In genomic region chr3:50515565-50516047, GRCh38 we compare ENCODE assay signal across 10 cellular contexts. TPM values are rescaled to one million over a fixed set of nuclear protein-coding genes. Genes with fewer than 3 reads are reported as not detected.
DNase-seq lines count a peak whose midpoint lies in the region; ATAC-seq, FAIRE-seq and TF ChIP-seq lines count a peak whose summit lies in the region.
"Had no signal": no experiment of that assay in that cellular context is flagged by ENCODE, and none has a peak within 500 bp of the region (broad histone marks: within the 10 kb centered on the region; RNA-seq: fewer than 3 reads in every experiment).

No MANE protein-coding gene starts in this region.

- TF ChIP-seq CTCF in kidney (IDR thresholded peaks at IDR 0.05; ENCODE audit: borderline replicate concordance, extremely low read depth, insufficient read depth) (no peak), suprapubic skin (IDR thresholded peaks at IDR 0.05) (no peak)

- H3K9ac ChIP-seq in kidney (ENCODE audit: low read length in 2 of 2): no peak overlapping the region

- H3K4me1 ChIP-seq in kidney (ENCODE audit: control insufficient read depth in 1 of 2, insufficient read depth in 1 of 2, low read depth in 1 of 2, low read length in 2 of 2) (peaks cover 0 to 5% of the 10 kb centered on the region in 2 donors), suprapubic skin (peaks cover 14% of the 10 kb centered on the region)

- peaks cover 6% of the 10 kb centered on the region for H3K4me1 Mint-ChIP-seq in activated naive CD8-positive, alpha-beta T cell treated with anti-CD3 and anti-CD28 coated beads, Interleukin-2, amount 50 U/mL, for 24 hours

- H3K9me3 ChIP-seq in kidney (ENCODE audit: control insufficient read depth in 1 of 2, low read length in 2 of 2) (no peaks in the 10 kb centered on the region), suprapubic skin (no peaks in the 10 kb centered on the region)

- no peak overlapping the region for H3K4me3 ChIP-seq in kidney (ENCODE audit: low read length in 2 of 2)
- peak overlapping the region; percentile 2 for H3K4me3 ChIP-seq in suprapubic skin

- H3K27ac Mint-ChIP-seq in activated naive CD8-positive, alpha-beta T cell treated with anti-CD3 and anti-CD28 coated beads, Interleukin-2, amount 50 U/mL, for 24 hours: no peak overlapping the region

- H3K27ac ChIP-seq in kidney (ENCODE audit: low read depth in 2 of 2, low read length in 2 of 2) (no peak overlapping the region), suprapubic skin (no peak overlapping the region)
- H3K27ac ChIP-seq: 22Rv1 had no signal

- peak; percentile 15 for ATAC-seq in activated naive CD8-positive, alpha-beta T cell treated with anti-CD3 and anti-CD28 coated beads, Interleukin-2, amount 50 U/mL, for 24 hours

- no peak overlapping the region for H3K4me3 Mint-ChIP-seq in activated naive CD8-positive, alpha-beta T cell treated with anti-CD3 and anti-CD28 coated beads, Interleukin-2, amount 50 U/mL, for 24 hours

- H3K36me3 ChIP-seq in kidney (ENCODE audit: control insufficient read depth in 1 of 2, insufficient read depth in 2 of 2, low read length in 2 of 2) (no peaks in the 10 kb centered on the region), suprapubic skin (no peaks in the 10 kb centered on the region)

- FAIRE-seq in kidney (lab: Jason Lieb, UNC): no peak

- H3K36me3 Mint-ChIP-seq in activated naive CD8-positive, alpha-beta T cell treated with anti-CD3 and anti-CD28 coated beads, Interleukin-2, amount 50 U/mL, for 24 hours (ENCODE audit: low read depth): no peaks in the 10 kb centered on the region

- no peaks in the 10 kb centered on the region for H3K9me3 Mint-ChIP-seq in activated naive CD8-positive, alpha-beta T cell treated with anti-CD3 and anti-CD28 coated beads, Interleukin-2, amount 50 U/mL, for 24 hours

- H3K27me3 ChIP-seq in suprapubic skin: no peaks in the 10 kb centered on the region

- no peak for TF ChIP-seq POLR2A in suprapubic skin (IDR thresholded peaks at IDR 0.05)

- no peak for TF ChIP-seq EP300 in suprapubic skin (IDR thresholded peaks at IDR 0.05)

- DNase-seq in DMS 273 (lab: John Stamatoyannopoulos, UW; ENCODE audit: unreplicated experiment) (peak; percentile 66), DMS 273 treated with DMSO at 0.1 percent for 48 hours (lab: John Stamatoyannopoulos, UW) (no peak), kidney (peak; percentile 84), suprapubic skin (ENCODE audit: low spot score in 2 of 2) (no peak), hypothalamus (lab: John Stamatoyannopoulos, UW) (no peak), T1000 (lab: John Stamatoyannopoulos, UW) (no peak), ureter (ENCODE audit: low spot score) (no peak)
- peak; percentile 23 for DNase-seq in activated naive CD8-positive, alpha-beta T cell treated with anti-CD3 and anti-CD28 coated beads, Interleukin-2, amount 50 U/mL, for 24 hours

- intact Hi-C loops in kidney (cut with DNase I): no loop called here

- H3K27me3 Mint-ChIP-seq in activated naive CD8-positive, alpha-beta T cell treated with anti-CD3 and anti-CD28 coated beads, Interleukin-2, amount 50 U/mL, for 24 hours: peaks cover 4% of the 10 kb centered on the region

- WGBS in suprapubic skin: 16% methylated on average over 13 of the region's 13 CpGs

RNA-seq across cellular contexts. Expression of gene CACNA2D2, which starts 12.2 kb away (rescaled TPM):
- total RNA-seq in kidney (3.6 TPM), suprapubic skin (1 to 10 TPM; 1.4 to 5.6 (median 1.7) TPM), ureter (2.6 TPM)
- polyA plus RNA-seq in kidney (ENCODE audit: insufficient read depth, low read depth, low replicate concordance): 6.0 TPM
- total RNA-seq: LHCN-M2 had no signal

RNA-seq across cellular contexts. Expression of gene C3orf18, which starts 51.9 kb away (rescaled TPM):
- total RNA-seq in kidney (6.2 TPM), suprapubic skin (1 to 10 TPM; 1.3 to 3.7 (median 2.2) TPM), ureter (8.0 TPM)
- 14.9 TPM for polyA plus RNA-seq in kidney (ENCODE audit: insufficient read depth, low read depth, low replicate concordance)

RNA-seq across cellular contexts. Expression of gene HEMK1, which starts 53.7 kb away (rescaled TPM):
- total RNA-seq in kidney: 25.1 TPM
- 30.3 TPM for polyA plus RNA-seq in kidney (ENCODE audit: insufficient read depth, low read depth, low replicate concordance)
- 10 to 100 TPM in 1 of 4 donors, 1 to 10 TPM in 3; 3.8 to 10.6 (median 8.4) TPM for total RNA-seq in suprapubic skin
- total RNA-seq in ureter: 34.4 TPM

Comparison
In these comparisons a context has a peak if more than half of its experiments do, and no peak if none do; other contexts are left out.
1. DNase-seq: peak in DMS 273 (single experiment), activated naive CD8-positive, alpha-beta T cell treated with anti-CD3 and anti-CD28 coated beads, Interleukin-2, amount 50 U/mL, for 24 hours (single experiment) and kidney (single experiment); none in DMS 273 treated with DMSO at 0.1 percent for 48 hours (single experiment), suprapubic skin (0 of 2), hypothalamus (0 of 51), T1000 (single experiment) and ureter (single experiment).